Comparison of ENCODE assay signal across 8 cellular contexts in the genomic region with DNA sequence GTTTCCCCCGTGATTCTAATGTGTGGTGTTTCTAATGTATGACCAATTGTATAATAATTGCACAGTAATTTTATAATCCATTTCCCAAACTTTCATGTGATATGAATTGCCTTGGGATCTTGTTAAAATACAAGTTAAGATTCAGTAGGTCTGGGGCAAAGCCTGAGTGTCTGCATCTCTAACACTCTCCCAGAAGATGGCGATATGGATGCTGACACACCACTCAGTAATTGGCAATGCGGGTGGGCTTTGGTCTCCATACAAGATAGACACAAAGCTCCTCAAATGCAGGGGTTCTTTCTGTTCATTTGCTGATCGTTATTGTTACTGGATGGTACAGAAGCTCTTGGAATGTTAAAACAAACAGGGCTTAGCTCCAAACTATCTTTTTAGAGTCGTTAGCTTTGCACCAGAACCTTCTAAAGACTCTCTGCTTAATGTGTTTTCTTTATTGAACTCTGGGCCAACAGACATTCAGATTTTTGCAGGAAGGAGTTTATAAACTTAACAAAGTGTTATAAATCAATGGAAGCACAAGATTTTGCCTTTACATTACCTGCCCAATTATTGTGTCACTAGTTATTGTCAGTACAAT. TPM values are rescaled to one million over a fixed set of nuclear protein-coding genes. Genes with fewer than 3 reads are reported as not detected.
A peak's percentile ranks its signal among the peaks of the same experiment; 100 is the strongest.
DNase-seq lines count a peak whose midpoint lies in the region; ATAC-seq, FAIRE-seq and TF ChIP-seq lines count a peak whose summit lies in the region.

No MANE protein-coding gene starts in this region.

- FAIRE-seq in TTC549 (lab: Jason Lieb, UNC) = peak; percentile 45

- peaks cover 5% of the 10 kb centered on the region for H3K4me1 Mint-ChIP-seq in activated T-helper 17 cell treated with anti-CD3 and anti-CD28 coated beads, Interleukin-2, amount 50 U/mL, for 72 hours
- H3K4me1 Mint-ChIP-seq in activated T-helper 1 cell treated with anti-CD3 and anti-CD28 coated beads, Interleukin-12 subunit alpha, Interleukin-12 subunit beta, Interleukin-2, Interleukin-4 antibody, amounts not matched to agents 30 ng/mL and 10 ng/mL and 1 ng/mL, durations not matched to agents 14 hours and 24 hours and 36 hours (ENCODE audit: low read depth) = no peaks in the 10 kb centered on the region

- H3K4me3 Mint-ChIP-seq in activated T-helper 17 cell treated with anti-CD3 and anti-CD28 coated beads, Interleukin-2, amount 50 U/mL, for 72 hours = no peak overlapping the region
- no peak overlapping the region for H3K4me3 Mint-ChIP-seq in activated T-helper 1 cell treated with anti-CD3 and anti-CD28 coated beads, Interleukin-12 subunit alpha, Interleukin-12 subunit beta, Interleukin-2, Interleukin-4 antibody, amounts not matched to agents 30 ng/mL and 10 ng/mL and 1 ng/mL, durations not matched to agents 14 hours and 24 hours and 36 hours

- H3K9ac ChIP-seq in mesendoderm (ENCODE audit: low read length) = no peak overlapping the region

- no peak overlapping the region for H3K27ac Mint-ChIP-seq in activated T-helper 17 cell treated with anti-CD3 and anti-CD28 coated beads, Interleukin-2, amount 50 U/mL, for 72 hours
- H3K27ac Mint-ChIP-seq in activated T-helper 1 cell treated with anti-CD3 and anti-CD28 coated beads, Interleukin-12 subunit alpha, Interleukin-12 subunit beta, Interleukin-2, Interleukin-4 antibody, amounts not matched to agents 30 ng/mL and 10 ng/mL and 1 ng/mL, durations not matched to agents 14 hours and 24 hours and 36 hours = no peak overlapping the region

- H3K4me3 ChIP-seq in GM06990 (replicated peaks; ENCODE audit: low read depth, low read length) (no peak overlapping the region), mesendoderm (ENCODE audit: low read length) (no peak overlapping the region)

- no peak overlapping the region for H3K56ac ChIP-seq in mesendoderm (ENCODE audit: low read length)

- H3K36me3 Mint-ChIP-seq in activated T-helper 17 cell treated with anti-CD3 and anti-CD28 coated beads, Interleukin-2, amount 50 U/mL, for 72 hours (ENCODE audit: low read depth) = no peaks in the 10 kb centered on the region
- H3K36me3 Mint-ChIP-seq in activated T-helper 1 cell treated with anti-CD3 and anti-CD28 coated beads, Interleukin-12 subunit alpha, Interleukin-12 subunit beta, Interleukin-2, Interleukin-4 antibody, amounts not matched to agents 30 ng/mL and 10 ng/mL and 1 ng/mL, durations not matched to agents 14 hours and 24 hours and 36 hours (ENCODE audit: low read depth) = no peaks in the 10 kb centered on the region

- no peaks in the 10 kb centered on the region for H3K36me3 ChIP-seq in GM06990 (ENCODE audit: control insufficient read depth, insufficient read depth, low read length)
- H3K36me3 ChIP-seq in mesendoderm (ENCODE audit: control insufficient read depth, insufficient read depth, low read length) = no peaks in the 10 kb centered on the region

- peak; percentile 41 for ATAC-seq in HG03354 (IDR thresholded peaks at IDR 0.05; ENCODE audit: poor library complexity, severe bottlenecking, unreplicated experiment)
- no peak for ATAC-seq in activated T-helper 17 cell treated with anti-CD3 and anti-CD28 coated beads, Interleukin-2, amount 50 U/mL, for 72 hours (replicated peaks)
- ATAC-seq in GM19397 (IDR thresholded peaks at IDR 0.05; ENCODE audit: unreplicated experiment) = no peak

- no peaks in the 10 kb centered on the region for H3K9me3 Mint-ChIP-seq in activated T-helper 17 cell treated with anti-CD3 and anti-CD28 coated beads, Interleukin-2, amount 50 U/mL, for 72 hours
- H3K9me3 Mint-ChIP-seq in activated T-helper 1 cell treated with anti-CD3 and anti-CD28 coated beads, Interleukin-12 subunit alpha, Interleukin-12 subunit beta, Interleukin-2, Interleukin-4 antibody, amounts not matched to agents 30 ng/mL and 10 ng/mL and 1 ng/mL, durations not matched to agents 14 hours and 24 hours and 36 hours = no peaks in the 10 kb centered on the region

- H3K79me1 ChIP-seq in mesendoderm (ENCODE audit: low read length) = no peaks in the 10 kb centered on the region

- H3K4me2 ChIP-seq in mesendoderm (ENCODE audit: low read length) = no peak overlapping the region

- no CpG with 5 or more reads among the region's 5 CpGs for WGBS in mesendoderm (ENCODE audit: extremely low coverage, insufficient coverage, low lambda C conversion rate)

- H2BK5ac ChIP-seq in mesendoderm (ENCODE audit: low read length) = no peak overlapping the region

- H2BK15ac ChIP-seq in mesendoderm (replicated peaks; ENCODE audit: low read depth) = no peak overlapping the region

- H4K5ac ChIP-seq in mesendoderm (ENCODE audit: low read length) = no peak overlapping the region

- H3K23ac ChIP-seq in mesendoderm (ENCODE audit: low read length) = no peak overlapping the region

- H3K4ac ChIP-seq in mesendoderm (ENCODE audit: low read depth, low read length) = no peak overlapping the region

- H2BK120ac ChIP-seq in mesendoderm (ENCODE audit: low read depth, low read length) = no peak overlapping the region

- DNase-seq in GM06990 (ENCODE audit: extremely low read depth, insufficient read length) (no peak), mesendoderm (peak; percentile 67), NCI-H187 (lab: John Stamatoyannopoulos, UW) (no peak)
- no peak for DNase-seq in activated T-helper 1 cell treated with anti-CD3 and anti-CD28 coated beads, Interleukin-12 subunit alpha, Interleukin-12 subunit beta, Interleukin-2, Interleukin-4 antibody, amounts not matched to agents 30 ng/mL and 10 ng/mL and 1 ng/mL, durations not matched to agents 14 hours and 24 hours and 36 hours (ENCODE audit: low spot score)

- H3K27me3 ChIP-seq in GM06990 (replicated peaks; ENCODE audit: control insufficient read depth, insufficient read depth, low read length) (no peaks in the 10 kb centered on the region), mesendoderm (ENCODE audit: insufficient read depth, low read length, poor library complexity) (no peaks in the 10 kb centered on the region)

- H3K18ac ChIP-seq in mesendoderm (ENCODE audit: low read length) = no peak overlapping the region

- no peaks in the 10 kb centered on the region for H3K4me1 ChIP-seq in mesendoderm (ENCODE audit: control insufficient read depth, low read depth, low read length)

- H3K27ac ChIP-seq in mesendoderm (ENCODE audit: low read depth, low read length) = no peak overlapping the region

- no peaks in the 10 kb centered on the region for H3K79me2 ChIP-seq in mesendoderm (ENCODE audit: control insufficient read depth, insufficient read depth, low read length)

- H2AK5ac ChIP-seq in mesendoderm (ENCODE audit: low read length) = no peak overlapping the region

- intact Hi-C loops in activated T-helper 1 cell treated with anti-CD3 and anti-CD28 coated beads, Interleukin-12 subunit alpha, Interleukin-12 subunit beta, Interleukin-2, Interleukin-4 antibody, amounts not matched to agents 30 ng/mL and 10 ng/mL and 1 ng/mL, durations not matched to agents 14 hours and 24 hours and 36 hours (cut with micrococcal nuclease) = loop anchor here (10.0 kb wide), 1 partner anchor 868 kb away; no protein-coding TSS in a partner anchor

- H4K8ac ChIP-seq in mesendoderm (ENCODE audit: low read depth, low read length) = no peak overlapping the region

- TF ChIP-seq CTCF in GM06990 (IDR thresholded peaks at IDR 0.05; ENCODE audit: insufficient read depth, low read length, poor library complexity, severe bottlenecking) = peak; percentile 64

- H3K27me3 Mint-ChIP-seq in activated T-helper 17 cell treated with anti-CD3 and anti-CD28 coated beads, Interleukin-2, amount 50 U/mL, for 72 hours = peaks cover 10% of the 10 kb centered on the region
- H3K27me3 Mint-ChIP-seq in activated T-helper 1 cell treated with anti-CD3 and anti-CD28 coated beads, Interleukin-12 subunit alpha, Interleukin-12 subunit beta, Interleukin-2, Interleukin-4 antibody, amounts not matched to agents 30 ng/mL and 10 ng/mL and 1 ng/mL, durations not matched to agents 14 hours and 24 hours and 36 hours (ENCODE audit: insufficient read depth) = no peaks in the 10 kb centered on the region

RNA-seq across cellular contexts. Expression of gene ANO3, which starts 45.4 kb away (rescaled TPM):
- not detected for polyA plus RNA-seq in mesendoderm (2013, experiment 1 of 2)
- polyA plus RNA-seq in mesendoderm (2013, experiment 2 of 2) = not detected
- total RNA-seq in activated T-helper 17 cell treated with anti-CD3 and anti-CD28 coated beads, Interleukin-2, amount 50 U/mL, for 72 hours = not detected
- not detected in 2 replicates for total RNA-seq in activated T-helper 1 cell treated with anti-CD3 and anti-CD28 coated beads, Interleukin-12 subunit alpha, Interleukin-12 subunit beta, Interleukin-2, Interleukin-4 antibody, amounts not matched to agents 30 ng/mL and 10 ng/mL and 1 ng/mL, durations not matched to agents 14 hours and 24 hours and 36 hours
